In the genomic region with DNA sequence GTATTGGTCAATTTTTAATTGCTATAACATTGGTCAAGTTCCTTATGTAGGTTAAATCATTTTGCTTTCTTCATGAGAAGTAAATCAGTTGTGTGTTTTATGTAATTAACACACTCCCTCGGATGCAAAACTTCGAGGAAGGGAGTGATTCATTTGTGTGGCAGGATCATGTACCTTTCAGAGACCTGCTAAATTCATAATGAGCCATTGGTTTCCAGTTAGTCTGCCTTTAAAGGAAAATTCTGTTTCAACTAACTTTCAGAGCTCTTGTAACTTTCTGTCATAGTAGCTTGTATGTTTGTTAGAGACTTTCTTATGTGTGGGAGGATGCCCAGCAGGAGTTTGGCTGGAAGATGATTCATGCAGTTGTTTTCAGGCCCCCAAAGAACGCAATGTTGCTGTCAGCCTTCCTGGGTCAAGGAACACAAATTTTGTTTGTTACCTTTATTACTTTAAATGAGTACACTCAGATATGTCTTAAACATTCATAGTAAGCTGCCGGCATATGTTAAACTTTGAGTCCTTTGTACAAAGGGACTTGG, we compare ENCODE assay signal across 18 cellular contexts.
A peak's percentile ranks its signal among the peaks of the same experiment; 100 is the strongest.
DNase-seq lines count a peak whose midpoint lies in the region; ATAC-seq, FAIRE-seq and TF ChIP-seq lines count a peak whose summit lies in the region.
"Had no signal": no experiment of that assay in that cellular context is flagged by ENCODE, and none has a peak within 500 bp of the region (broad histone marks: within the 10 kb centered on the region; RNA-seq: fewer than 3 reads in every experiment).

No MANE protein-coding gene starts in this region.

- H3K27me3 ChIP-seq in astrocyte (ENCODE audit: insufficient read depth, low read length): no peaks in the 10 kb centered on the region
- H3K27me3 ChIP-seq in skeletal muscle satellite cell (ENCODE audit: control insufficient read depth, insufficient read depth, low read length): no peaks in the 10 kb centered on the region

- H3K4me1 ChIP-seq in astrocyte (ENCODE audit: insufficient read depth, low read length): no peaks in the 10 kb centered on the region
- H3K4me1 ChIP-seq in skeletal muscle satellite cell (ENCODE audit: control insufficient read depth, insufficient read depth, low read length): no peaks in the 10 kb centered on the region
- H3K4me1 ChIP-seq: Caco-2 had no signal

- no peaks in the 10 kb centered on the region for H4K20me1 ChIP-seq in astrocyte (ENCODE audit: insufficient read depth, low read length)

- no peaks in the 10 kb centered on the region for H3K36me3 ChIP-seq in astrocyte (ENCODE audit: insufficient read depth, low read length)
- H3K36me3 ChIP-seq in skeletal muscle satellite cell (ENCODE audit: insufficient read depth, low read length): no peaks in the 10 kb centered on the region

- H2AFZ ChIP-seq in astrocyte (ENCODE audit: low read depth, low read length): no peak overlapping the region
- H2AFZ ChIP-seq: PC-9 had no signal

- no peak for TF ChIP-seq CTCF in astrocyte (IDR thresholded peaks at IDR 0.05; ENCODE audit: insufficient read depth, low read depth, low read length)
- no peak for TF ChIP-seq CTCF in fibroblast of pulmonary artery (IDR thresholded peaks at IDR 0.05; ENCODE audit: low read length, missing control alignments)

- no peak for ATAC-seq in HG02981 (IDR thresholded peaks at IDR 0.05; ENCODE audit: unreplicated experiment)

- H3K9me3 ChIP-seq in astrocyte (ENCODE audit: insufficient read depth, low read depth, low read length) (no peaks in the 10 kb centered on the region), skeletal muscle satellite cell (replicated peaks; ENCODE audit: low read length) (no peaks in the 10 kb centered on the region)
- H3K9me3 ChIP-seq: Caco-2 had no signal

- H3K36me3 Mint-ChIP-seq in activated T-cell treated with anti-CD3 and anti-CD28 coated beads, Interleukin-2, amount 50 U/mL, for 24 hours (ENCODE audit: low read depth): peaks cover 2% of the 10 kb centered on the region
- H3K36me3 Mint-ChIP-seq in astrocyte (ENCODE audit: low read depth, unreplicated experiment): no peaks in the 10 kb centered on the region
- H3K36me3 Mint-ChIP-seq: CD14-positive monocyte had no signal

- H3K27ac Mint-ChIP-seq in activated T-cell treated with anti-CD3 and anti-CD28 coated beads, Interleukin-2, amount 50 U/mL, for 24 hours: peak overlapping the region; percentile 3
- no peak overlapping the region for H3K27ac Mint-ChIP-seq in astrocyte (ENCODE audit: unreplicated experiment)
- H3K27ac Mint-ChIP-seq: CD14-positive monocyte had no signal

- no peak overlapping the region for H3K4me2 ChIP-seq in astrocyte (ENCODE audit: low read length)
- peak overlapping the region; percentile 31 for H3K4me2 ChIP-seq in skeletal muscle satellite cell (ENCODE audit: low read length)
- H3K4me2 ChIP-seq: PC-9 had no signal

- DNase-seq in activated T-cell treated with anti-CD3 and anti-CD28 coated beads, Interleukin-2, amount 50 U/mL, for 24 hours: no peak
- no peak for DNase-seq in activated T-cell treated with anti-CD3 and anti-CD28 coated beads, Interleukin-2, amount 50 U/mL, for 1 hour
- DNase-seq in astrocyte (ENCODE audit: low read depth): no peak
- DNase-seq in fibroblast of pulmonary artery (ENCODE audit: low read depth): peak; percentile 51
- DNase-seq in NCI-H2081 treated with DMSO at 0.1 percent for 48 hours (lab: John Stamatoyannopoulos, UW): no peak
- DNase-seq in urothelium cell line (ENCODE audit: low spot score): no peak
- DNase-seq: Caco-2; HCEC 1CT; Karpas-422; NCI-H1417 treated with DMSO at 0.1 percent for 48 hours; NCI-H2029; NCI-H526; NK-92 treated with Interleukin-12 subunit alpha and Interleukin-12 subunit beta, amount 100 ng/mL, for 24 hours; PC-9 had no signal

- no peak overlapping the region for H3K4me3 Mint-ChIP-seq in activated T-cell treated with anti-CD3 and anti-CD28 coated beads, Interleukin-2, amount 50 U/mL, for 24 hours
- no peak overlapping the region for H3K4me3 Mint-ChIP-seq in astrocyte (ENCODE audit: unreplicated experiment)
- H3K4me3 Mint-ChIP-seq: CD14-positive monocyte had no signal

- H3K9ac ChIP-seq in astrocyte (ENCODE audit: low read length) (no peak overlapping the region), skeletal muscle satellite cell (ENCODE audit: low read depth, low read length) (no peak overlapping the region)

- no peak overlapping the region for H3K27ac ChIP-seq in astrocyte (ENCODE audit: low read depth, low read length)
- H3K27ac ChIP-seq: PC-9 had no signal

- peaks cover 4% of the 10 kb centered on the region for H3K27me3 Mint-ChIP-seq in activated T-cell treated with anti-CD3 and anti-CD28 coated beads, Interleukin-2, amount 50 U/mL, for 24 hours
- H3K27me3 Mint-ChIP-seq in astrocyte (ENCODE audit: low read depth, unreplicated experiment): no peaks in the 10 kb centered on the region

- H3K9me3 Mint-ChIP-seq in activated T-cell treated with anti-CD3 and anti-CD28 coated beads, Interleukin-2, amount 50 U/mL, for 24 hours: no peaks in the 10 kb centered on the region
- H3K9me3 Mint-ChIP-seq in astrocyte (ENCODE audit: unreplicated experiment): no peaks in the 10 kb centered on the region
- H3K9me3 Mint-ChIP-seq: CD14-positive monocyte had no signal

- H3K79me2 ChIP-seq in astrocyte (ENCODE audit: insufficient read depth, low read length): no peaks in the 10 kb centered on the region

- H3K4me3 ChIP-seq in astrocyte (ENCODE audit: insufficient read depth, low read depth, low read length): no peak overlapping the region
- H3K4me3 ChIP-seq in fibroblast of pulmonary artery (replicated peaks; ENCODE audit: low read depth, low read length): no peak overlapping the region
- no peak overlapping the region for H3K4me3 ChIP-seq in skeletal muscle satellite cell (ENCODE audit: low read length)
- H3K4me3 ChIP-seq: PC-9 had no signal

- H3K4me1 Mint-ChIP-seq in activated T-cell treated with anti-CD3 and anti-CD28 coated beads, Interleukin-2, amount 50 U/mL, for 24 hours (ENCODE audit: low read depth): peaks cover 8% of the 10 kb centered on the region
- no peaks in the 10 kb centered on the region for H3K4me1 Mint-ChIP-seq in astrocyte (ENCODE audit: low read depth, unreplicated experiment)
- H3K4me1 Mint-ChIP-seq: CD14-positive monocyte had no signal

- peak; percentile 82 for FAIRE-seq in astrocyte (lab: Jason Lieb, UNC)
- FAIRE-seq in urothelium cell line (lab: Jason Lieb, UNC): no peak
- FAIRE-seq: GM18507 had no signal
